Comparison of ENCODE assay signal across 8 cellular contexts in the genomic region with DNA sequence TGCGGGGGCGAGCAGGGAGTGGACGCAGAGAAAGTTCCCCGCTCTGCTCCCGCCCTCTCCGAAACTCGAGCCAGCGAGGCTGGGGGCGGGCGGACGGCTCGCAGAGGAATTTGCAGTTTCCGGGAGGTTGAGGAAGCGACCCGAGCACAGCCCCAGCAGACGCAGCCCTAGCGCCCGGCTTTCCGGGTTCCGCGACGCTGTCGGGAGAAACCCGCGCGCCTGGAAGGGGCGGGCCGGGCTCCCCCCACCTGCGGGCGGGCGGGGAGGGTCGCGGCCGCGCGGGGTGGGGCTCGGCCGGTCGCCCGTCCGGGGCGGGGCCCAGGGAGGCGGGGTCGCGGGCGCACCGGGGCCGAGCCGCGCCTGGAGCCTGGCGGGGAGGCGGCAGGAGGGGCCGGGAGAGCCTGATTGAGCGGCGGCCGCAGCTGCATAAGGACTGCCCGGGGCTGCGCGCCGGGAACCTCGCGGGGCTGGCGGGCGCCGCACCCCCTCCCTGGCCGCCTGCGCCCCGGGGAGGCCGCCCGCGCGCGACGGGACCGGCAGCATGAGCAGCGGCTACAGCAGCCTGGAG. TPM values are rescaled to one million over a fixed set of nuclear protein-coding genes. Genes with fewer than 3 reads are reported as not detected.
A peak's percentile ranks its signal among the peaks of the same experiment; 100 is the strongest.
DNase-seq lines count a peak whose midpoint lies in the region; ATAC-seq and TF ChIP-seq lines count a peak whose summit lies in the region.

Gene RASSF3, plus strand, starts transcription at position 404 of the 568 bp plus-strand sequence. Its CDS starts 138 bp downstream, at position 542.

- no peaks in the 10 kb centered on the region for H3K9me3 ChIP-seq in BLaER1 treated with 17β-estradiol and CSF1 and Interleukin-3, amounts not matched to agents 10 nM and 100 nM (replicated peaks in 1 of 11)
- H3K9me3 ChIP-seq in Peyer's patch (no peaks in the 10 kb centered on the region), subcutaneous abdominal adipose tissue (ENCODE audit: control insufficient read depth in 5 of 5, low read length in 5 of 5) (no peaks in the 10 kb centered on the region)

- H3K9me3 Mint-ChIP-seq in activated T-cell treated with anti-CD3 and anti-CD28 coated beads, Interleukin-2, amount 50 U/mL, for 72 hours: no peaks in the 10 kb centered on the region
- H3K9me3 Mint-ChIP-seq in natural killer cell treated with Interleukin-12 subunit alpha and Interleukin-12 subunit beta and Interleukin-15 and Interleukin-18, amount 100 ng/mL, for 72 hours: no peaks in the 10 kb centered on the region

- peaks cover 36% of the 10 kb centered on the region for H3K4me1 Mint-ChIP-seq in activated T-cell treated with anti-CD3 and anti-CD28 coated beads, Interleukin-2, amount 50 U/mL, for 72 hours (ENCODE audit: low read depth)
- peaks cover 20 to 32% of the 10 kb centered on the region in 2 donors for H3K4me1 Mint-ChIP-seq in natural killer cell treated with Interleukin-12 subunit alpha and Interleukin-12 subunit beta and Interleukin-15 and Interleukin-18, amount 100 ng/mL, for 72 hours (ENCODE audit: low read depth in 2 of 2)

- peak within 1 kb of the TSS; percentile 92 to 99 (median 94) for H3K9ac ChIP-seq in BLaER1 treated with 17β-estradiol and CSF1 and Interleukin-3, amounts not matched to agents 10 nM and 100 nM
- H3K9ac ChIP-seq in subcutaneous abdominal adipose tissue (ENCODE audit: low read length in 5 of 5): peak within 1 kb of the TSS; percentile 83 to 95 (median 84)

- DNase-seq in Peyer's patch: peak; percentile 76 to 91 (median 88)
- peak; percentile 73 to 81 for DNase-seq in activated T-cell treated with anti-CD3 and anti-CD28 coated beads, Interleukin-2, amount 50 U/mL, for 72 hours
- DNase-seq in fibroblast of gingiva (ENCODE audit: low read depth): peak; percentile 43
- DNase-seq in natural killer cell treated with Interleukin-12 subunit alpha and Interleukin-12 subunit beta and Interleukin-15 and Interleukin-18, amount 100 ng/mL, for 72 hours (ENCODE audit: low spot score): peak; percentile 89

- H3K4me3 Mint-ChIP-seq in activated T-cell treated with anti-CD3 and anti-CD28 coated beads, Interleukin-2, amount 50 U/mL, for 72 hours: peak within 1 kb of the TSS; percentile 93 to 100
- peak within 1 kb of the TSS; percentile 97 for H3K4me3 Mint-ChIP-seq in natural killer cell treated with Interleukin-12 subunit alpha and Interleukin-12 subunit beta and Interleukin-15 and Interleukin-18, amount 100 ng/mL, for 72 hours

- H4K20me1 ChIP-seq in BLaER1 treated with 17β-estradiol and CSF1 and Interleukin-3, amounts not matched to agents 10 nM and 100 nM: peaks cover 9 to 36% (median 27%) of the 10 kb centered on the region in 11 experiments; a peak in 16 of 22 replicates

- peaks cover 9 to 12% of the 10 kb centered on the region in 2 donors for H3K36me3 Mint-ChIP-seq in activated T-cell treated with anti-CD3 and anti-CD28 coated beads, Interleukin-2, amount 50 U/mL, for 72 hours (ENCODE audit: insufficient read depth in 2 of 2)
- peaks cover 10% of the 10 kb centered on the region for H3K36me3 Mint-ChIP-seq in natural killer cell treated with Interleukin-12 subunit alpha and Interleukin-12 subunit beta and Interleukin-15 and Interleukin-18, amount 100 ng/mL, for 72 hours

- peak; percentile 65 for TF ChIP-seq POLR2A in GM19193 (IDR thresholded peaks at IDR 0.05; ENCODE audit: extremely low read depth, insufficient read depth, insufficient read length)
- peak; percentile 54 to 67 for TF ChIP-seq POLR2A in Peyer's patch (IDR thresholded peaks at IDR 0.05)

- H3K27ac ChIP-seq in BLaER1 treated with 17β-estradiol and CSF1 and Interleukin-3, amounts not matched to agents 10 nM and 100 nM: peak within 1 kb of the TSS; percentile 84 to 100 (median 97)
- H3K27ac ChIP-seq in Peyer's patch: peak within 1 kb of the TSS; percentile 83 to 98 (median 97)
- peak within 1 kb of the TSS; percentile 94 for H3K27ac ChIP-seq in subcutaneous abdominal adipose tissue (ENCODE audit: low read depth, low read length)

- peaks cover 11 to 32% (median 18%) of the 10 kb centered on the region in 11 experiments; a peak in 19 of 22 replicates for H3K36me3 ChIP-seq in BLaER1 treated with 17β-estradiol and CSF1 and Interleukin-3, amounts not matched to agents 10 nM and 100 nM
- H3K36me3 ChIP-seq in Peyer's patch (no peaks in the 10 kb centered on the region), subcutaneous abdominal adipose tissue (ENCODE audit: control insufficient read depth in 5 of 5, insufficient read depth in 5 of 5, low read length in 5 of 5) (no peaks in the 10 kb centered on the region)

- no peak for TF ChIP-seq CTCF in Peyer's patch (IDR thresholded peaks at IDR 0.05)

- peaks cover 34 to 44% (median 42%) of the 10 kb centered on the region in 10 experiments for H3K4me1 ChIP-seq in BLaER1 treated with 17β-estradiol and CSF1 and Interleukin-3, amounts not matched to agents 10 nM and 100 nM
- H3K4me1 ChIP-seq in Peyer's patch: peaks cover 0 to 18% (median 5%) of the 10 kb centered on the region in 4 donors
- H3K4me1 ChIP-seq in subcutaneous abdominal adipose tissue (ENCODE audit: control insufficient read depth in 5 of 5, insufficient read depth in 5 of 5, low read length in 5 of 5): peaks cover 2 to 39% (median 36%) of the 10 kb centered on the region in 5 donors

- H3K27me3 Mint-ChIP-seq in activated T-cell treated with anti-CD3 and anti-CD28 coated beads, Interleukin-2, amount 50 U/mL, for 72 hours (ENCODE audit: low read depth): no peaks in the 10 kb centered on the region
- H3K27me3 Mint-ChIP-seq in natural killer cell treated with Interleukin-12 subunit alpha and Interleukin-12 subunit beta and Interleukin-15 and Interleukin-18, amount 100 ng/mL, for 72 hours: no peaks in the 10 kb centered on the region

- peak; percentile 72 for ATAC-seq in HG03432 (IDR thresholded peaks at IDR 0.05; ENCODE audit: unreplicated experiment)
- ATAC-seq in activated T-cell treated with anti-CD3 and anti-CD28 coated beads, Interleukin-2, amount 50 U/mL, for 72 hours (replicated peaks in 1 of 2): peak; percentile 73 to 77
- ATAC-seq in natural killer cell treated with Interleukin-12 subunit alpha and Interleukin-12 subunit beta and Interleukin-15 and Interleukin-18, amount 100 ng/mL, for 72 hours: peak; percentile 83 to 87

- peak within 1 kb of the TSS; percentile 83 to 95 (median 90) for H3K4me2 ChIP-seq in BLaER1 treated with 17β-estradiol and CSF1 and Interleukin-3, amounts not matched to agents 10 nM and 100 nM

- H3K27ac Mint-ChIP-seq in activated T-cell treated with anti-CD3 and anti-CD28 coated beads, Interleukin-2, amount 50 U/mL, for 72 hours: peak within 1 kb of the TSS; percentile 98
- H3K27ac Mint-ChIP-seq in natural killer cell treated with Interleukin-12 subunit alpha and Interleukin-12 subunit beta and Interleukin-15 and Interleukin-18, amount 100 ng/mL, for 72 hours: peak within 1 kb of the TSS; percentile 95 to 99

- H3K27me3 ChIP-seq in BLaER1 treated with 17β-estradiol and CSF1 and Interleukin-3, amounts not matched to agents 10 nM and 100 nM: no peaks in the 10 kb centered on the region
- H3K27me3 ChIP-seq in Peyer's patch (no peaks in the 10 kb centered on the region), subcutaneous abdominal adipose tissue (ENCODE audit: control insufficient read depth in 5 of 5, insufficient read depth in 4 of 5, low read length in 5 of 5) (no peaks in the 10 kb centered on the region)

- H3K4me3 ChIP-seq in BLaER1 treated with 17β-estradiol and CSF1 and Interleukin-3, amounts not matched to agents 10 nM and 100 nM: peak within 1 kb of the TSS; percentile 81 to 99 (median 88)
- H3K4me3 ChIP-seq in Peyer's patch: peak within 1 kb of the TSS; percentile 65 to 94 (median 76)
- peak within 1 kb of the TSS; percentile 81 to 87 (median 85) for H3K4me3 ChIP-seq in subcutaneous abdominal adipose tissue (ENCODE audit: low read depth in 1 of 5, low read length in 5 of 5)

RNA-seq across cellular contexts. Expression of gene RASSF3, which starts in this region (rescaled TPM):
- total RNA-seq in Peyer's patch: 10 to 100 TPM; 14.3 to 60.2 (median 27.2) TPM
- total RNA-seq in activated T-cell treated with anti-CD3 and anti-CD28 coated beads, Interleukin-2, amount 50 U/mL, for 72 hours: 10 to 100 TPM; 40.3 to 42.4 TPM
- total RNA-seq in natural killer cell treated with Interleukin-12 subunit alpha and Interleukin-12 subunit beta and Interleukin-15 and Interleukin-18, amount 100 ng/mL, for 72 hours: 10 to 100 TPM; 64.3 to 92.1 TPM

Comparison
In these comparisons a context has a peak if more than half of its experiments do, and no peak if none do; other contexts are left out.
1. Peak in every context shown above with its lines: DNase-seq, ATAC-seq, H3K4me3 ChIP-seq and H3K27ac ChIP-seq.